24 cellular contexts compared by ENCODE assay signal in the genomic region with DNA sequence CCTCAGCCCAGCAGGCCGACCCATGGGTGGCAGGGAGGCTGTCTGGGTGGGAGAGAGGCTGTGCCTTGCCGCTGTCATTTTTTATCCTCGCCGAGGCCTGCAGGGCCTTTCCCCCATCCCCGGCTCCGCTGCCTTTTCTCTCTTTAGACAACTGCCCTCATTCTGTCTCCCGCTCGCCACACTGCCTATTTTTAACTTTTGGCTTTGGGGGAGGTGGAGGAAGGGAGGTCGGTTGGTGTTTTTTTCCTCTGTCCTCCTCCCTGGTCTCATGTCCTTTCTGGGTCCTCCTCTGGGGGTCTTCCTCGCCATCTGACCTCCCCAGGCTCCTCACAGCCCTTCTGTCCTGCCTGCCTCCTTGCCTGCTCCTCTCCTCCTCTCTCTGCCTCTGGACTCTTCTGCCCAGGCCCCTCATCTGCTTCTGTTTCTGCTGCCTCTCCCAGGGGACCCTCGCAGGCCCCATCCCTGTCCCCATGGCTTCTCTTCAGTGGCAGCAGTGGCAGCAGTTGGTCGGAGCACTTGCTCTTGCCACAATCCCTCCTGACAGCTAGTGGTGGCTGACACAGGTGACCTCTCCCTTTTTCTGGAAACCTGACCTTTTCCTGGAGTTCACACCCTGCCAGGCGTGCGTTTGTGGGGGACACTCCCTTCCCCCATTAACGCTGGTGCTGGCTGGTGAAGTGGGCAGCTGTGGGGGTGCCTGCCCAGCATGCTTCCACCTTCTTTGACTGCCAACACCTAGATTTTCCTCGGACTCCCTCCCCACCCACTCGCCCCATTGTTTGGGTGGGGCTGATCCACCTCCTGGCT. TPM values are rescaled to one million over a fixed set of nuclear protein-coding genes. Genes with fewer than 3 reads are reported as not detected.
DNase-seq lines count a peak whose midpoint lies in the region; ATAC-seq and TF ChIP-seq lines count a peak whose summit lies in the region.
"Had no signal": no experiment of that assay in that cellular context is flagged by ENCODE, and none has a peak within 500 bp of the region (broad histone marks: within the 10 kb centered on the region; RNA-seq: fewer than 3 reads in every experiment).

No MANE protein-coding gene starts in this region.

- H3K9ac ChIP-seq in skeletal muscle tissue (ENCODE audit: low read depth in 1 of 3, low read length in 3 of 3), result peak overlapping the region in 2 of 3 donors; percentile 20 to 25

- H3K4me1 ChIP-seq in HEK293 (ENCODE audit: control insufficient read depth, insufficient read depth, low read length) (no peaks in the 10 kb centered on the region), skeletal muscle tissue (ENCODE audit: control insufficient read depth in 3 of 3, insufficient read depth in 3 of 3, low read length in 3 of 3) (peaks cover 7 to 17% (median 13%) of the 10 kb centered on the region in 3 donors)
- H3K4me1 ChIP-seq: ascending aorta, testis, vagina had no signal

- no peak overlapping the region for H3K4me3 Mint-ChIP-seq in dendritic cell treated with granulocyte-macrophage colony-stimulating factor and Interleukin-4, amounts not matched to agents 40 ng/mL and 50 ng/mL, for 4 days
- H3K4me3 Mint-ChIP-seq: activated naive CD4-positive, alpha-beta T cell treated with anti-CD3 and anti-CD28 coated beads, Interleukin-2, amount 50 U/mL, for 24 hours; activated T-cell treated with anti-CD3 and anti-CD28 coated beads, Interleukin-2, amount 50 U/mL, for 72 hours; CD4-positive, alpha-beta T cell; central memory CD8-positive, alpha-beta T cell; GM23338 had no signal

- intact Hi-C loops in dendritic cell treated with granulocyte-macrophage colony-stimulating factor and Interleukin-4, amounts not matched to agents 40 ng/mL and 50 ng/mL, for 4 days (cut with micrococcal nuclease), result no loop called here
- intact Hi-C loops in left ventricle myocardium superior (cut with micrococcal nuclease), result no loop called here

- peaks cover 18% of the 10 kb centered on the region for H3K27me3 Mint-ChIP-seq in dendritic cell treated with granulocyte-macrophage colony-stimulating factor and Interleukin-4, amounts not matched to agents 40 ng/mL and 50 ng/mL, for 4 days
- H3K27me3 Mint-ChIP-seq: activated naive CD4-positive, alpha-beta T cell treated with anti-CD3 and anti-CD28 coated beads, Interleukin-2, amount 50 U/mL, for 24 hours had no signal

- H3K4me1 Mint-ChIP-seq in dendritic cell treated with granulocyte-macrophage colony-stimulating factor and Interleukin-4, amounts not matched to agents 40 ng/mL and 50 ng/mL, for 4 days (ENCODE audit: low read depth), result peaks cover 5% of the 10 kb centered on the region
- H3K4me1 Mint-ChIP-seq: activated naive CD4-positive, alpha-beta T cell treated with anti-CD3 and anti-CD28 coated beads, Interleukin-2, amount 50 U/mL, for 24 hours; central memory CD8-positive, alpha-beta T cell had no signal

- H3K4me3 ChIP-seq in HEK293 (ENCODE audit: low read depth, low read length) (no peak overlapping the region), skeletal muscle tissue (ENCODE audit: low read length in 3 of 3) (no peak overlapping the region)
- H3K4me3 ChIP-seq: ascending aorta, dorsolateral prefrontal cortex, GM23338, testis, vagina had no signal

- TF ChIP-seq CTCF in HEK293 (tag by site-specific recombination; IDR thresholded peaks at IDR 0.05), result no peak

- H3K9me3 Mint-ChIP-seq in dendritic cell treated with granulocyte-macrophage colony-stimulating factor and Interleukin-4, amounts not matched to agents 40 ng/mL and 50 ng/mL, for 4 days, result peaks cover 8% of the 10 kb centered on the region
- H3K9me3 Mint-ChIP-seq: activated naive CD4-positive, alpha-beta T cell treated with anti-CD3 and anti-CD28 coated beads, Interleukin-2, amount 50 U/mL, for 24 hours; activated T-cell treated with anti-CD3 and anti-CD28 coated beads, Interleukin-2, amount 50 U/mL, for 72 hours; CD4-positive, alpha-beta T cell; central memory CD8-positive, alpha-beta T cell had no signal

- DNase-seq in left ventricle myocardium superior (no peak), activated gamma-delta T cell treated with Interleukin-2 at 50 U/mL for 16 hours (no peak), A172 (ENCODE audit: low spot score) (no peak)
- DNase-seq: activated CD4-positive, alpha-beta T cell treated with anti-CD3 and anti-CD28 coated beads, Interleukin-2, amount 50 U/mL, for 4 hours; activated T-cell treated with anti-CD3 and anti-CD28 coated beads, Interleukin-2, amount 50 U/mL, for 72 hours; Kasumi-1; MV-4-11; NCI-H510A; stimulated activated naive CD4-positive, alpha-beta T cell treated with Interleukin-2 at 50 U/mL for 16 hours; T-helper 9 cell; testis had no signal

- H3K27ac ChIP-seq in HEK293 (ENCODE audit: extremely low read depth, low read depth, low read length) (no peak overlapping the region), skeletal muscle tissue (ENCODE audit: low read depth, low read length) (no peak overlapping the region)
- H3K27ac ChIP-seq: ascending aorta, dorsolateral prefrontal cortex, testis, vagina had no signal

- H3K36me3 ChIP-seq in HEK293 (ENCODE audit: control insufficient read depth in 2 of 2, insufficient read depth in 1 of 2, low read length in 2 of 2) (no peaks in the 10 kb centered on the region), skeletal muscle tissue (ENCODE audit: control insufficient read depth in 3 of 3, insufficient read depth in 3 of 3, low read length in 3 of 3) (no peaks in the 10 kb centered on the region)
- H3K36me3 ChIP-seq: ascending aorta, vagina had no signal

- H3K27ac Mint-ChIP-seq in dendritic cell treated with granulocyte-macrophage colony-stimulating factor and Interleukin-4, amounts not matched to agents 40 ng/mL and 50 ng/mL, for 4 days, result peak overlapping the region; percentile 10
- H3K27ac Mint-ChIP-seq: activated naive CD4-positive, alpha-beta T cell treated with anti-CD3 and anti-CD28 coated beads, Interleukin-2, amount 50 U/mL, for 24 hours; activated T-cell treated with anti-CD3 and anti-CD28 coated beads, Interleukin-2, amount 50 U/mL, for 72 hours; CD4-positive, alpha-beta T cell; GM23338 had no signal

- H3K36me3 Mint-ChIP-seq in dendritic cell treated with granulocyte-macrophage colony-stimulating factor and Interleukin-4, amounts not matched to agents 40 ng/mL and 50 ng/mL, for 4 days (ENCODE audit: low read depth), result no peaks in the 10 kb centered on the region
- H3K36me3 Mint-ChIP-seq: activated naive CD4-positive, alpha-beta T cell treated with anti-CD3 and anti-CD28 coated beads, Interleukin-2, amount 50 U/mL, for 24 hours had no signal

- CTCF ChIA-PET in HEK293 (lab: Yijun Ruan, JAX), result interaction anchor here (0.6 to 1.6 kb wide), 2 partner anchors 198 to 303 kb away, joined by 3 to 6 read pairs; no protein-coding TSS in a partner anchor

- H3K27me3 ChIP-seq in skeletal muscle tissue (ENCODE audit: control insufficient read depth in 3 of 3, insufficient read depth in 3 of 3, low read length in 3 of 3), result peaks cover 0 to 3% (median 3%) of the 10 kb centered on the region in 3 donors
- H3K27me3 ChIP-seq: ascending aorta, dorsolateral prefrontal cortex, testis, vagina had no signal

- H3K9me3 ChIP-seq in HEK293 (ENCODE audit: control insufficient read depth, insufficient read depth, low read depth, low read length) (no peaks in the 10 kb centered on the region), skeletal muscle tissue (ENCODE audit: control insufficient read depth in 3 of 3, low read length in 3 of 3) (no peaks in the 10 kb centered on the region)
- H3K9me3 ChIP-seq: ascending aorta, testis, vagina had no signal

- POLR2A ChIA-PET in HEK293 (lab: Yijun Ruan, JAX), result no interaction called here

- ATAC-seq in left ventricle myocardium superior (peak; percentile 46), HG02759 (IDR thresholded peaks at IDR 0.05; ENCODE audit: unreplicated experiment) (no peak), GM18907 (IDR thresholded peaks at IDR 0.05; ENCODE audit: unreplicated experiment) (no peak)
- ATAC-seq: activated T-cell treated with anti-CD3 and anti-CD28 coated beads, Interleukin-2, amount 50 U/mL, for 72 hours; GM23338; HepG2 had no signal

TF ChIP-seq in HEK293, 187 proteins besides CTCF, POLR2A, EP300 and RAD21:
- TF ChIP-seq EGR2 (tag by site-specific recombination; IDR thresholded peaks at IDR 0.05; ENCODE audit: low read depth) (peak; percentile 45; the same call in 1 of the 2 replicates), SETDB1 (IDR thresholded peaks at IDR 0.05; ENCODE audit: insufficient read length, low read length) (no peak), FEZF1 (tag by site-specific recombination; IDR thresholded peaks at IDR 0.05) (no peak), ZNF133 (tag by site-specific recombination; IDR thresholded peaks at IDR 0.05) (no peak), ZNF830 (tag by site-specific recombination; IDR thresholded peaks at IDR 0.05; ENCODE audit: low read depth) (no peak)
- TF ChIP-seq, protein P1, sequence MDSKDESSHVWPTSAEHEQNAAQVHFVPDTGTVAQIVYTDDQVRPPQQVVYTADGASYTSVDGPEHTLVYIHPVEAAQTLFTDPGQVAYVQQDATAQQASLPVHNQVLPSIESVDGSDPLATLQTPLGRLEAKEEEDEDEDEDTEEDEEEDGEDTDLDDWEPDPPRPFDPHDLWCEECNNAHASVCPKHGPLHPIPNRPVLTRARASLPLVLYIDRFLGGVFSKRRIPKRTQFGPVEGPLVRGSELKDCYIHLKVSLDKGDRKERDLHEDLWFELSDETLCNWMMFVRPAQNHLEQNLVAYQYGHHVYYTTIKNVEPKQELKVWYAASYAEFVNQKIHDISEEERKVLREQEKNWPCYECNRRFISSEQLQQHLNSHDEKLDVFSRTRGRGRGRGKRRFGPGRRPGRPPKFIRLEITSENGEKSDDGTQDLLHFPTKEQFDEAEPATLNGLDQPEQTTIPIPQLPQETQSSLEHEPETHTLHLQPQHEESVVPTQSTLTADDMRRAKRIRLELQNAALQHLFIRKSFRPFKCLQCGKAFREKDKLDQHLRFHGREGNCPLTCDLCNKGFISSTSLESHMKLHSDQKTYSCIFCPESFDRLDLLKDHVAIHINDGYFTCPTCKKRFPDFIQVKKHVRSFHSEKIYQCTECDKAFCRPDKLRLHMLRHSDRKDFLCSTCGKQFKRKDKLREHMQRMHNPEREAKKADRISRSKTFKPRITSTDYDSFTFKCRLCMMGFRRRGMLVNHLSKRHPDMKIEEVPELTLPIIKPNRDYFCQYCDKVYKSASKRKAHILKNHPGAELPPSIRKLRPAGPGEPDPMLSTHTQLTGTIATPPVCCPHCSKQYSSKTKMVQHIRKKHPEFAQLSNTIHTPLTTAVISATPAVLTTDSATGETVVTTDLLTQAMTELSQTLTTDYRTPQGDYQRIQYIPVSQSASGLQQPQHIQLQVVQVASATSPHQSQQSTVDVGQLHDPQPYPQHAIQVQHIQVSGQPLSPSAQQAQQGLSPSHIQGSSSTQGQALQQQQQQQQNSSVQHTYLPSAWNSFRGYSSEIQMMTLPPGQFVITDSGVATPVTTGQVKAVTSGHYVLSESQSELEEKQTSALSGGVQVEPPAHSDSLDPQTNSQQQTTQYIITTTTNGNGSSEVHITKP (tag by site-specific recombination; IDR thresholded peaks at IDR 0.05), result no peak

RNA-seq across cellular contexts. Expression of a gene that starts 19.5 kb away (rescaled TPM):
- total RNA-seq in left ventricle myocardium superior, result 172 TPM
- total RNA-seq in skeletal muscle tissue, result 34.4 TPM
- 86.4 and 95.6 TPM in 2 replicates for total RNA-seq in A172 (2014; rRNA removed; shearing (Covaris generic))
